Comparison of ENCODE assay signal across 29 cellular contexts in the genomic region with DNA sequence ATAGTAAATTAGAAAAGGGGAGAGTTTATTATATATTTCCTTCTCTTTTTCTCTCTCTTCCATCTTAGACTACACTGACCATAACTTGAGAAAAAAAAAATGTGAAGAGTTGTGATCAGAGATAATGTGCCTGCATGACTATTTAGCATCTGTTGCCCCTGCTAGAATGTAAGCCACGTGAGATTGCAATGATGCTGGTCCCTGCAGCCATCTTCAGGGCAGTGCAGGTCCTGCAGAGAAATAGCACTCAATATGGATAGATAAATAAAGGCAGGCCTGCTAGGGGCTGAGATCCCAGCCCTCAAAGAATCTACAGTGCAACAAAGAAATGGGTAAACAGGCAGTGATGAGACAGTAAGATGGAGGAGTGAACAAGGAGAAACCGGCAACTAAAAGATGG. TPM values are rescaled to one million over a fixed set of nuclear protein-coding genes. Genes with fewer than 3 reads are reported as not detected.
DNase-seq lines count a peak whose midpoint lies in the region; ATAC-seq and TF ChIP-seq lines count a peak whose summit lies in the region.
"Had no signal": no experiment of that assay in that cellular context is flagged by ENCODE, and none has a peak within 500 bp of the region (broad histone marks: within the 10 kb centered on the region; RNA-seq: fewer than 3 reads in every experiment).

No MANE protein-coding gene starts in this region.

- ATAC-seq in GM21529 (IDR thresholded peaks at IDR 0.05; ENCODE audit: unreplicated experiment), result no peak
- ATAC-seq: activated T-cell treated with anti-CD3 and anti-CD28 coated beads, Interleukin-2, amount 50 U/mL, for 72 hours; WTC11 had no signal

- POLR2A ChIA-PET in AG04449 (lab: Yijun Ruan, JAX), result no interaction called here

- CTCF ChIA-PET in AG04449 (lab: Yijun Ruan, JAX), result no interaction called here

- H3K36me3 ChIP-seq in ascending aorta (no peaks in the 10 kb centered on the region), testis (ENCODE audit: low read depth, missing control alignments) (no peaks in the 10 kb centered on the region)
- H3K36me3 ChIP-seq: adrenal gland, esophagus squamous epithelium, ovary, stomach, tibial artery had no signal

- H3K27me3 ChIP-seq in ascending aorta (no peaks in the 10 kb centered on the region), testis (no peaks in the 10 kb centered on the region)
- H3K27me3 ChIP-seq: adrenal gland, esophagus squamous epithelium, ovary, stomach, tibial artery had no signal

- no peak for TF ChIP-seq POLR2A in testis (IDR thresholded peaks at IDR 0.05)

- H3K27ac ChIP-seq in ascending aorta (peak overlapping the region; percentile 72 to 78), testis (no peak overlapping the region)
- H3K27ac ChIP-seq: ovary had no signal

- in situ Hi-C loops in G401 (cut with HindIII; ENCODE audit: low sequenced_read_pairs), result no loop called here

- intact Hi-C loops in ascending aorta (cut with DNase I) (loop anchor here (2.0 kb wide), 2 partner anchors 27 to 39 kb away; no protein-coding TSS in a partner anchor), testis (cut with DNase I; ENCODE audit: low total_unique reads) (no loop called here)

- peak; percentile 8 for TF ChIP-seq CTCF in AG04449 (IDR thresholded peaks at IDR 0.05; ENCODE audit: insufficient read depth, low read length, missing control alignments)
- TF ChIP-seq CTCF in HFF-Myc (IDR thresholded peaks at IDR 0.05; ENCODE audit: low read depth, low read length, missing control alignments), result peak; percentile 24
- TF ChIP-seq CTCF in ascending aorta (IDR thresholded peaks at IDR 0.05), result no peak
- no peak for TF ChIP-seq CTCF in testis (IDR thresholded peaks at IDR 0.05)

- H3K9me3 ChIP-seq in ascending aorta, result no peaks in the 10 kb centered on the region
- H3K9me3 ChIP-seq in testis, result no peaks in the 10 kb centered on the region
- H3K9me3 ChIP-seq: adrenal gland, esophagus squamous epithelium, mucosa of descending colon, ovary, stomach, tibial artery had no signal

- DNase-seq in AG04449 (ENCODE audit: low read depth, low spot score) (no peak), HFF-Myc (ENCODE audit: extremely low read depth, low read depth) (no peak), ascending aorta (ENCODE audit: low spot score in 2 of 2) (no peak), fibroblast of gingiva (ENCODE audit: low read depth) (peak; percentile 22), NCI-H146 (lab: John Stamatoyannopoulos, UW) (no peak), testis (no peak), G401 (ENCODE audit: low spot score) (no peak)
- DNase-seq: activated CD4-positive, alpha-beta T cell treated with anti-CD3 and anti-CD28 coated beads, Interleukin-2, amount 10 ng/mL, durations not matched to agents 7 days and 5 days; activated naive CD4-positive, alpha-beta T cell; activated T-cell treated with anti-CD3 and anti-CD28 coated beads, Interleukin-2, amount 50 U/mL, for 72 hours; adrenal gland; C1 segment of cervical spinal cord; cortex of kidney; esophagus squamous epithelium; HCEC 1CT; Karpas-422; mucosa of descending colon; NCI-H1694 treated with DMSO at 0.1 percent for 48 hours; NCI-H2171 treated with DMSO at 0.1 percent for 48 hours; NCI-H510A treated with DMSO at 0.1 percent for 48 hours; NK-92 treated with Interleukin-12 subunit alpha and Interleukin-12 subunit beta, amount 100 ng/mL, for 24 hours; ovary; retina; SHP77; small intestine; stomach; tibial artery had no signal

- 76 to 88% methylated on average over 2 of the region's 2 CpGs for WGBS in testis, 2 donors

- H3K4me3 ChIP-seq in AG04449 (ENCODE audit: low read depth, low read length) (no peak overlapping the region), HFF-Myc (replicated peaks; ENCODE audit: low read depth, low read length) (no peak overlapping the region), ascending aorta (no peak overlapping the region), testis (no peak overlapping the region)
- H3K4me3 ChIP-seq: adrenal gland, esophagus squamous epithelium, mucosa of descending colon, ovary, stomach, tibial artery had no signal

- H3K4me1 ChIP-seq in ascending aorta (peaks cover 16 to 33% of the 10 kb centered on the region in 2 donors), testis (peaks cover 40% of the 10 kb centered on the region)
- H3K4me1 ChIP-seq: adrenal gland had no signal

RNA-seq across cellular contexts. Expression of a gene that starts 7.8 kb away (rescaled TPM):
- total RNA-seq in ascending aorta, result 433 TPM
- total RNA-seq in testis, result 100 to 1,000 TPM; 185 to 392 TPM
- 236 TPM for polyA plus RNA-seq in testis (ENCODE audit: insufficient read depth, low read depth, low replicate concordance)
- 29.5 and 55.1 TPM in 2 replicates for total RNA-seq in G401 (2014; rRNA removed; shearing (Covaris generic))
- total RNA-seq: activated CD4-positive, alpha-beta T cell treated with anti-CD3 and anti-CD28 coated beads, Interleukin-2, amount 10 ng/mL, durations not matched to agents 7 days and 5 days had no signal

Comparison
In these comparisons a context has a peak if more than half of its experiments do, and no peak if none do; other contexts are left out.
1. CTCF ChIP-seq: peak in AG04449 (single experiment) and HFF-Myc (single experiment); none in ascending aorta (0 of 3) and testis (0 of 3).
2. H3K27ac ChIP-seq: peak in ascending aorta (2 of 2); none in testis (0 of 2).